Comparison of ENCODE assay signal across 1 cellular context in genomic region chr2:72825271-72826155, GRCh38.
TF ChIP-seq lines count a peak whose summit lies in the region.

EXOC6B (minus strand) TSS chr2:72826033.

TF ChIP-seq in HepG2, 621 proteins besides CTCF, POLR2A, EP300 and RAD21 (continued from another document):
- TF ChIP-seq ZBTB46 (CRISPR knock-in tag; IDR thresholded peaks at IDR 0.05; ENCODE audit: borderline replicate concordance) (peak; percentile 80; the same call in 1 of the 2 replicates), ZNF775 (CRISPR knock-in tag; IDR thresholded peaks at IDR 0.05; ENCODE audit: borderline replicate concordance) (peak; percentile 57; the same call in 1 of the 2 replicates), ZNF430 (CRISPR knock-in tag; IDR thresholded peaks at IDR 0.05) (peak; percentile 80), ZSCAN31 (CRISPR knock-in tag; IDR thresholded peaks at IDR 0.05; ENCODE audit: low read depth) (peak; percentile 79; the same call in 1 of the 2 replicates), YY1 (IDR thresholded peaks at IDR 0.05; ENCODE audit: insufficient read depth, insufficient replicate concordance, low read depth, low read length) (peak; percentile 91)
